22 cellular contexts compared by ENCODE assay signal in genomic region chr5:159218595-159219023, GRCh38. TPM values are rescaled to one million over a fixed set of nuclear protein-coding genes. Genes with fewer than 3 reads are reported as not detected.
A peak's percentile ranks its signal among the peaks of the same experiment; 100 is the strongest.
DNase-seq lines count a peak whose midpoint lies in the region; ATAC-seq, FAIRE-seq and TF ChIP-seq lines count a peak whose summit lies in the region.
"Had no signal": no experiment of that assay in that cellular context is flagged by ENCODE, and none has a peak within 500 bp of the region (broad histone marks: within the 10 kb centered on the region; RNA-seq: fewer than 3 reads in every experiment).

No MANE protein-coding gene starts in this region.

- no peak for TF ChIP-seq POLR2A in breast epithelium (IDR thresholded peaks at IDR 0.05)

- intact Hi-C loops in MCF 10A (cut with micrococcal nuclease) (loop anchor here (1.0 kb wide), 1 partner anchor 8 kb away; no protein-coding TSS in a partner anchor), breast epithelium (cut with DNase I; ENCODE audit: low total_unique reads) (no loop called here)

- H3K9me3 Mint-ChIP-seq in MCF 10A (ENCODE audit: unreplicated experiment), result no peaks in the 10 kb centered on the region
- H3K9me3 Mint-ChIP-seq: activated naive CD4-positive, alpha-beta T cell treated with anti-CD3 and anti-CD28 coated beads, Interleukin-2, amount 50 U/mL, for 24 hours had no signal

- H3K36me3 Mint-ChIP-seq in MCF 10A (ENCODE audit: insufficient read depth, unreplicated experiment), result peaks cover 7% of the 10 kb centered on the region
- H3K36me3 Mint-ChIP-seq: activated naive CD4-positive, alpha-beta T cell treated with anti-CD3 and anti-CD28 coated beads, Interleukin-2, amount 50 U/mL, for 24 hours; CD14-positive monocyte had no signal

- no peak for TF ChIP-seq CTCF in MCF 10A (IDR thresholded peaks at IDR 0.05; ENCODE audit: unreplicated experiment)
- no peak for TF ChIP-seq CTCF in breast epithelium (IDR thresholded peaks at IDR 0.05)

- POLR2A ChIA-PET in MCF 10A (lab: Yijun Ruan, JAX), result interaction anchor here (0.6 to 11.7 kb wide), 5 partner anchors 11 to 1281 kb away, joined by 3 to 234 read pairs (median 80); no protein-coding TSS in a partner anchor

- H3K4me1 Mint-ChIP-seq in MCF 10A (ENCODE audit: insufficient read depth, unreplicated experiment), result peaks cover 59% of the 10 kb centered on the region
- H3K4me1 Mint-ChIP-seq: CD14-positive monocyte had no signal

- CTCF ChIA-PET in MCF 10A (lab: Yijun Ruan, JAX), result interaction anchor here (0.9 kb wide), 1 partner anchor 62 kb away, joined by 3 read pairs; no protein-coding TSS in a partner anchor

- H3K4me3 Mint-ChIP-seq in MCF 10A (ENCODE audit: unreplicated experiment), result no peak overlapping the region
- H3K4me3 Mint-ChIP-seq: activated naive CD4-positive, alpha-beta T cell treated with anti-CD3 and anti-CD28 coated beads, Interleukin-2, amount 50 U/mL, for 24 hours; CD14-positive monocyte had no signal

- no peak for FAIRE-seq in small intestine (lab: Jason Lieb, UNC)

- H3K4me3 ChIP-seq in breast epithelium, result no peak overlapping the region
- H3K4me3 ChIP-seq in SK-N-MC, result peak overlapping the region; percentile 44
- no peak overlapping the region for H3K4me3 ChIP-seq in small intestine (ENCODE audit: low read depth in 1 of 2, low read length in 2 of 2)
- H3K4me3 ChIP-seq: body of pancreas, suprapubic skin, uterus had no signal

- H3K9ac ChIP-seq in SK-N-MC (ENCODE audit: insufficient read length), result peak overlapping the region; percentile 78

- no peaks in the 10 kb centered on the region for H3K9me3 ChIP-seq in breast epithelium
- H3K9me3 ChIP-seq in SK-N-MC (ENCODE audit: low read depth, low read length), result no peaks in the 10 kb centered on the region
- H3K9me3 ChIP-seq in small intestine (ENCODE audit: control insufficient read depth, low read depth), result no peaks in the 10 kb centered on the region
- H3K9me3 ChIP-seq: body of pancreas, suprapubic skin, uterus had no signal

- peak; percentile 36 for DNase-seq in MCF 10A (ENCODE audit: unreplicated experiment)
- no peak for DNase-seq in breast epithelium (ENCODE audit: low spot score in 2 of 2)
- DNase-seq in SK-N-MC (ENCODE audit: low read depth, low spot score), result peak; percentile 80
- peak; percentile 20 for DNase-seq in fibroblast of gingiva (ENCODE audit: low read depth)
- DNase-seq in small intestine, result peak; percentile 10
- DNase-seq in germinal center (ENCODE audit: low spot score), result no peak
- DNase-seq in NCI-H128 (lab: John Stamatoyannopoulos, UW; ENCODE audit: unreplicated experiment), result no peak
- no peak for DNase-seq in left lobe of liver (ENCODE audit: low spot score)
- DNase-seq: activated CD8-positive, alpha-beta memory T cell treated with anti-CD3 and anti-CD28 coated beads for 24 hours; activated T-cell treated with anti-CD3 and anti-CD28 coated beads, Interleukin-2, amount 50 U/mL, for 48 hours; body of pancreas; dermis blood vessel endothelial cell; glutamatergic neuron; NCI-H1105 treated with DMSO at 0.1 percent for 48 hours; NCI-H2171; NCI-H526 treated with DMSO at 0.1 percent for 48 hours; T1000; uterus had no signal

- BruUV-seq in MCF 10A (replicated peaks; lab: Mats Ljungman, UMichigan), result no TSS peak

- 13 to 56% (median 30%) methylated on average over 2 of the region's 2 CpGs for WGBS in small intestine, 3 donors

- no peak for ATAC-seq in left lobe of liver
- ATAC-seq: activated CD4-positive, CD25-positive, alpha-beta regulatory T cell treated with anti-CD3 and anti-CD28 coated beads, Interleukin-2, amount 50 U/mL, for 24 hours; body of pancreas had no signal

- H3K36me3 ChIP-seq in breast epithelium, result no peaks in the 10 kb centered on the region
- H3K36me3 ChIP-seq in SK-N-MC (ENCODE audit: insufficient read depth, low read length), result no peaks in the 10 kb centered on the region
- no peaks in the 10 kb centered on the region for H3K36me3 ChIP-seq in small intestine (ENCODE audit: control insufficient read depth in 2 of 2, insufficient read depth in 2 of 2, low read length in 2 of 2)
- H3K36me3 ChIP-seq: suprapubic skin, uterus had no signal

- no peaks in the 10 kb centered on the region for H3K27me3 Mint-ChIP-seq in MCF 10A (ENCODE audit: insufficient read depth, unreplicated experiment)
- H3K27me3 Mint-ChIP-seq: activated naive CD4-positive, alpha-beta T cell treated with anti-CD3 and anti-CD28 coated beads, Interleukin-2, amount 50 U/mL, for 24 hours had no signal

- H3K27me3 ChIP-seq in breast epithelium, result no peaks in the 10 kb centered on the region
- no peaks in the 10 kb centered on the region for H3K27me3 ChIP-seq in small intestine (ENCODE audit: control insufficient read depth in 2 of 2, insufficient read depth in 2 of 2, low read length in 2 of 2)
- H3K27me3 ChIP-seq: body of pancreas, suprapubic skin, uterus had no signal

- H3K27ac Mint-ChIP-seq in MCF 10A (ENCODE audit: low read depth, unreplicated experiment), result peak overlapping the region; percentile 35
- H3K27ac Mint-ChIP-seq: activated naive CD4-positive, alpha-beta T cell treated with anti-CD3 and anti-CD28 coated beads, Interleukin-2, amount 50 U/mL, for 24 hours had no signal

- H3K4me1 ChIP-seq in breast epithelium, result peaks cover 0 to 3% of the 10 kb centered on the region in 2 donors
- H3K4me1 ChIP-seq in small intestine (ENCODE audit: control insufficient read depth in 2 of 2, insufficient read depth in 1 of 2, low read depth in 1 of 2, low read length in 1 of 2), result no peaks in the 10 kb centered on the region
- H3K4me1 ChIP-seq: body of pancreas, uterus had no signal

- no peak overlapping the region for H3K27ac ChIP-seq in breast epithelium
- H3K27ac ChIP-seq in SK-N-MC, result peak overlapping the region; percentile 88
- H3K27ac ChIP-seq in small intestine (ENCODE audit: low read depth in 1 of 2, low read length in 1 of 2), result no peak overlapping the region
- H3K27ac ChIP-seq: body of pancreas, suprapubic skin, uterus had no signal

RNA-seq across cellular contexts. Expression of gene RNF145, which starts 9.3 kb away (rescaled TPM):
- total RNA-seq in MCF 10A (2022) (122 and 157 TPM in 2 replicates), breast epithelium (10 to 100 TPM; 40.5 to 68.2 (median 41.3) TPM), left lobe of liver (8.4 TPM)
- polyA plus RNA-seq in small intestine, result 10 to 100 TPM in 2 of 3 donors, 1 to 10 TPM in 1; 6.5 to 29.8 (median 16.5) TPM

RNA-seq across cellular contexts. Expression of gene UBLCP1, which starts 44.5 kb away (rescaled TPM):
- total RNA-seq in MCF 10A (2022) (74.4 and 89.6 TPM in 2 replicates), breast epithelium (10 to 100 TPM; 17.0 to 29.5 (median 24.3) TPM), left lobe of liver (5.9 TPM)
- 10 to 100 TPM; 13.0 to 18.5 (median 13.5) TPM for polyA plus RNA-seq in small intestine

Comparison
In these comparisons a context has a peak if more than half of its experiments do, and no peak if none do; other contexts are left out.
1. DNase-seq: peak in MCF 10A (single experiment), SK-N-MC (single experiment), fibroblast of gingiva (single experiment) and small intestine (single experiment); none in breast epithelium (0 of 2), germinal center (single experiment), NCI-H128 (single experiment) and left lobe of liver (single experiment).